26 cellular contexts compared by ENCODE assay signal in the genomic region with DNA sequence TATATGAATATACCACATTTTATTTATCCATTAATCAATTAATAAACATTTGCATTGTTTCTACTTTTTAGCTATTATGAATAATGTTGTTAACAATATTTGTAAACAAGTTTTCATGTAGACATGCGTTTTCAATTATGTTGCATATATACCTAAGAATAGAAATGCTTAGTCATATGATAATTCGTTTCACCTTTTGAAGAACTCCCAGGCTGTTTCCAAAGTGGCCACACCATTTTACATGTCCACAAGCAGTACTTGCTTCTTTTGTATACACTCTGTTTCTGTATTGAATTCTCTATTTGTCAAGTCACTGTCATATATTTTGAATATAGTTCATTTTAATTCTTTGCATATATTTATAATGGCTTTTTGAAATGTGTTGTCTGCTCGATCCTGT.
DNase-seq lines count a peak whose midpoint lies in the region; ATAC-seq, FAIRE-seq and TF ChIP-seq lines count a peak whose summit lies in the region.
"Had no signal": no experiment of that assay in that cellular context is flagged by ENCODE, and none has a peak within 500 bp of the region (broad histone marks: within the 10 kb centered on the region; RNA-seq: fewer than 3 reads in every experiment).

No MANE protein-coding gene starts in this region.

- H3K27me3 ChIP-seq in K562 (ENCODE audit: control insufficient read depth in 2 of 2, insufficient read depth in 2 of 2, low read length in 2 of 2), result no peaks in the 10 kb centered on the region
- no peaks in the 10 kb centered on the region for H3K27me3 ChIP-seq in gastrocnemius medialis
- H3K27me3 ChIP-seq: BE2C, BLaER1 had no signal

- no TSS peak for BruUV-seq in K562 (replicated peaks; lab: Mats Ljungman, UMichigan)

- no peak overlapping the region for H2AFZ ChIP-seq in K562 (ENCODE audit: low read depth, low read length)

- ATAC-seq in K562 (no peak), gastrocnemius medialis (peak; percentile 47 to 69)
- ATAC-seq: GM12878 had no signal

- no peaks in the 10 kb centered on the region for H3K79me2 ChIP-seq in K562 (ENCODE audit: control insufficient read depth, insufficient read depth, low read length)

- H3K9me3 ChIP-seq in K562 (replicated peaks; ENCODE audit: control insufficient read depth, insufficient read depth, low read depth, low read length), result no peaks in the 10 kb centered on the region
- H3K9me3 ChIP-seq in gastrocnemius medialis, result no peaks in the 10 kb centered on the region
- H3K9me3 ChIP-seq: BE2C, BLaER1 had no signal

- intact Hi-C loops in K562 (cut with micrococcal nuclease) (no loop called here), gastrocnemius medialis (cut with DNase I; ENCODE audit: low total_unique reads) (no loop called here), cardiac septum (cut with DNase I) (no loop called here)

- POLR2A ChIA-PET in K562 (lab: Yijun Ruan, JAX), result interaction anchor here (0.6 kb wide), 1 partner anchor 33 kb away, joined by 3 read pairs; no protein-coding TSS in a partner anchor

- TF ChIP-seq POLR2A in K562 (conservative IDR thresholded peaks at IDR 0.05) (no peak), gastrocnemius medialis (IDR thresholded peaks at IDR 0.05) (no peak)

- no peak for TF ChIP-seq EP300 in K562 (IDR thresholded peaks at IDR 0.05; ENCODE audit: low read length)

- H4K20me1 ChIP-seq in K562 (replicated peaks; ENCODE audit: control insufficient read depth, insufficient read depth, low read length), result no peaks in the 10 kb centered on the region
- H4K20me1 ChIP-seq: BLaER1 had no signal

- in situ Hi-C loops in K562 (cut with MboI) (no loop called here), gastrocnemius medialis (cut with MboI; ENCODE audit: low sequenced_read_pairs in 4 of 4) (no loop called here)

- no peak overlapping the region for H3K4me2 ChIP-seq in K562 (ENCODE audit: insufficient read depth, low read length)
- H3K4me2 ChIP-seq: BLaER1 had no signal

- 3% methylated on average over 3 of the region's 3 CpGs for WGBS in K562 (ENCODE audit: insufficient coverage, low coverage, missing lambda C conversion rate)

- H3K4me3 ChIP-seq in K562 (no peak overlapping the region), gastrocnemius medialis (no peak overlapping the region)
- H3K4me3 ChIP-seq: BLaER1, GM12878 had no signal

- H3K36me3 ChIP-seq in K562 (ENCODE audit: control insufficient read depth, insufficient read depth, low read length) (no peaks in the 10 kb centered on the region), gastrocnemius medialis (no peaks in the 10 kb centered on the region)
- H3K36me3 ChIP-seq: BE2C, BLaER1 had no signal

- H3K9ac ChIP-seq in K562 (ENCODE audit: insufficient read depth in 1 of 2, low read depth in 2 of 2, low read length in 2 of 2), result no peak overlapping the region
- H3K9ac ChIP-seq: BLaER1 had no signal

- H3K9me1 ChIP-seq in K562 (ENCODE audit: control insufficient read depth, insufficient read depth, low read length), result no peaks in the 10 kb centered on the region

- no peaks in the 10 kb centered on the region for H3K4me1 ChIP-seq in K562 (replicated peaks in 1 of 2; ENCODE audit: control insufficient read depth in 2 of 2, insufficient read depth in 2 of 2, low read length in 2 of 2)
- no peaks in the 10 kb centered on the region for H3K4me1 ChIP-seq in gastrocnemius medialis
- H3K4me1 ChIP-seq: BLaER1 had no signal

- DNase-seq in OCI-M1 (lab: John Stamatoyannopoulos, UW) (peak; percentile 7), K562 (ENCODE audit: extremely low read depth in 1 of 4, low spot score in 3 of 4) (no peak), gastrocnemius medialis (no peak), 8988T (no peak), cardiac septum (ENCODE audit: low spot score) (no peak)
- DNase-seq: ACHN; BE2C; C1 segment of cervical spinal cord; CD4-positive, alpha-beta memory T cell; CD4-positive, CD25-positive, alpha-beta regulatory T cell; CD8-positive, alpha-beta memory T cell; COR-L47; DMS 273 treated with DMSO at 0.1 percent for 48 hours; DMS153; DMS53; DMS79; DND-41; EL; GDM1 had no signal

- no peak overlapping the region for H3K27ac ChIP-seq in K562 (ENCODE audit: extremely low read depth, low read depth, low read length)
- no peak overlapping the region for H3K27ac ChIP-seq in gastrocnemius medialis
- H3K27ac ChIP-seq: 22Rv1, BLaER1 had no signal

- TF ChIP-seq RAD21 in K562 (CRISPR knock-in tag; conservative IDR thresholded peaks at IDR 0.05 in 1 of 2, IDR thresholded peaks at IDR 0.05 in 1 of 2), result no peak

- CTCF ChIA-PET in K562 (lab: Yijun Ruan, JAX; ENCODE audit: low intra/inter-chr PET ratio), result no interaction called here

- TF ChIP-seq CTCF in K562 (IDR thresholded peaks at IDR 0.05 in 2 of 3, conservative IDR thresholded peaks at IDR 0.05 in 1 of 3; ENCODE audit: insufficient read depth in 2 of 3, low read depth in 1 of 3, low read length in 3 of 3) (no peak), gastrocnemius medialis (IDR thresholded peaks at IDR 0.05 in 4 of 5, conservative IDR thresholded peaks at IDR 0.05 in 1 of 5) (no peak)

- no peak for FAIRE-seq in K562 (lab: Jason Lieb, UNC)
- FAIRE-seq: A204.1, GM12878, GM12892, GM18507, GM19239 had no signal

TF ChIP-seq in K562, 482 proteins besides CTCF, POLR2A, EP300 and RAD21:
- 0 out of 2 replicates have a peak, but pooled peaks have one; percentile 10 for TF ChIP-seq ZNF316 (IDR thresholded peaks at IDR 0.05)
- no peak for TF ChIP-seq ZBTB7A (IDR thresholded peaks at IDR 0.05; ENCODE audit: borderline replicate concordance, control insufficient read depth, low read depth, low read length)
